19 cellular contexts compared by ENCODE assay signal in genomic region chr3:140207541-140207940, GRCh38.
DNase-seq lines count a peak whose midpoint lies in the region; ATAC-seq lines count a peak whose summit lies in the region.
"Had no signal": no experiment of that assay in that cellular context is flagged by ENCODE, and none has a peak within 500 bp of the region (broad histone marks: within the 10 kb centered on the region; RNA-seq: fewer than 3 reads in every experiment).

No MANE protein-coding gene starts in this region.

- ATAC-seq in HG03108 (IDR thresholded peaks at IDR 0.05; ENCODE audit: unreplicated experiment), result no peak
- ATAC-seq: A549, Right ventricle myocardium inferior had no signal

- DNase-seq in NCI-H2107 treated with DMSO at 0.1 percent for 48 hours (lab: John Stamatoyannopoulos, UW; ENCODE audit: unreplicated experiment), result peak; percentile 75
- DNase-seq in NCI-H2107 (lab: John Stamatoyannopoulos, UW), result no peak
- DNase-seq in DMS53 (lab: John Stamatoyannopoulos, UW), result peak; percentile 62
- peak; percentile 71 for DNase-seq in NCI-H146 (lab: John Stamatoyannopoulos, UW)
- DNase-seq in NCI-H748 treated with DMSO at 0.1 percent for 48 hours (lab: John Stamatoyannopoulos, UW), result peak; percentile 32
- DNase-seq in SK-N-DZ (ENCODE audit: low spot score), result no peak
- DNase-seq in epidermal melanocyte (ENCODE audit: insufficient read length, low spot score), result no peak
- DNase-seq: Calu3; CD4-positive, alpha-beta memory T cell; H7; HFFc6; MV-4-11; NCI-H226; NK-92 treated with Interleukin-12 subunit alpha and Interleukin-12 subunit beta, amount 100 ng/mL, for 24 hours; SW 1271; T-helper 2 cell had no signal

Comparison
In these comparisons a context has a peak if more than half of its experiments do, and no peak if none do; other contexts are left out.
1. DNase-seq: peak in NCI-H2107 treated with DMSO at 0.1 percent for 48 hours (single experiment), DMS53 (single experiment), NCI-H146 (single experiment) and NCI-H748 treated with DMSO at 0.1 percent for 48 hours (single experiment); none in NCI-H2107 (single experiment), SK-N-DZ (single experiment) and epidermal melanocyte (single experiment).